28 cellular contexts compared by ENCODE assay signal in genomic region chr11:82653752-82654151, GRCh38.
"Had no signal": no experiment of that assay in that cellular context is flagged by ENCODE, and none has a peak within 500 bp of the region (broad histone marks: within the 10 kb centered on the region; RNA-seq: fewer than 3 reads in every experiment).

No MANE protein-coding gene starts in this region.

- H3K27ac Mint-ChIP-seq: stimulated activated effector memory CD8-positive, alpha-beta T cell treated with anti-CD3 and anti-CD28 coated beads, Interleukin-12 subunit alpha, Interleukin-12 subunit beta, amount 100 ng/mL, for 72 hours; stimulated activated memory B cell treated with anti-CD40 and anti-IgM and Interleukin-4, amounts not matched to agents 10 μg/mL and 1 μg/mL and 100 μg/mL, for 72 hours; stimulated activated naive B cell treated with anti-CD40 and anti-IgM and Interleukin-4, amounts not matched to agents 10 μg/mL and 1 μg/mL and 100 μg/mL, for 72 hours; stimulated activated naive CD8-positive, alpha-beta T cell treated with anti-CD3 and anti-CD28 coated beads, Interleukin-15, amount 100 ng/mL, for 72 hours; stimulated activated naive CD8-positive, alpha-beta T cell treated with anti-CD3 and anti-CD28 coated beads, Interleukin-15, Interleukin-2, amounts not matched to agents 100 ng/mL and 50 ng/mL, for 24 hours; type B pancreatic cell had no signal

- DNase-seq: stimulated activated CD4-positive, alpha-beta T cell treated with anti-CD3 and anti-CD28 coated beads, Interleukin-2, amount 100 ng/mL, for 48 hours; stimulated activated CD4-positive, alpha-beta T cell treated with anti-CD3 and anti-CD28 coated beads, Interleukin-4, amount 100 ng/mL, for 1 hour; stimulated activated CD4-positive, alpha-beta T cell treated with anti-CD3 and anti-CD28 coated beads, Interleukin-4, amount 100 ng/mL, for 24 hours; stimulated activated CD4-positive, alpha-beta T cell treated with anti-CD3 and anti-CD28 coated beads, Interleukin-4, amount 100 ng/mL, for 4 hours; stimulated activated CD8-positive, alpha-beta memory T cell treated with anti-CD3 and anti-CD28 coated beads, Interleukin-4, amount 100 ng/mL, for 48 hours; stimulated activated naive B cell treated with anti-CD40 and anti-IgM and Interleukin-4, amounts not matched to agents 10 μg/mL and 1 μg/mL and 100 μg/mL, for 72 hours; stimulated activated naive CD4-positive, alpha-beta T cell; stimulated activated naive CD4-positive, alpha-beta T cell treated with Interleukin-2 at 50 U/mL for 16 hours; stimulated activated naive CD8-positive, alpha-beta T cell treated with anti-CD3 and anti-CD28 coated beads, Interleukin-15, amount 100 ng/mL, for 72 hours; stimulated activated naive CD8-positive, alpha-beta T cell treated with anti-CD3 and anti-CD28 coated beads, Interleukin-15, Interleukin-2, amounts not matched to agents 100 U/mL and 50 U/mL, for 24 hours; stomach; substantia nigra; testis; thyroid gland; tibial artery; transverse colon; trophoblast cell; upper lobe of right lung; uterus had no signal

- H3K4me1 ChIP-seq: stomach, suprapubic skin, testis, thyroid gland, tibial artery, tibial nerve, transverse colon, upper lobe of left lung, upper lobe of right lung, uterus, vagina had no signal

- H3K4me3 ChIP-seq: stomach, suprapubic skin, testis, thoracic aorta, thyroid gland, tibial artery, tibial nerve, transverse colon, upper lobe of left lung, upper lobe of right lung, uterus, vagina had no signal

- H3K9me3 ChIP-seq: stomach, suprapubic skin, testis, thoracic aorta, thyroid gland, tibial artery, tibial nerve, transverse colon, upper lobe of left lung, upper lobe of right lung, uterus, vagina had no signal

- H3K27ac ChIP-seq: stomach, suprapubic skin, testis, thoracic aorta, thyroid gland, tibial artery, tibial nerve, transverse colon, upper lobe of left lung, upper lobe of right lung, uterus, vagina had no signal

- H3K36me3 Mint-ChIP-seq: stimulated activated effector memory CD8-positive, alpha-beta T cell treated with anti-CD3 and anti-CD28 coated beads, Interleukin-12 subunit alpha, Interleukin-12 subunit beta, amount 100 ng/mL, for 72 hours; stimulated activated memory B cell treated with anti-CD40 and anti-IgM and Interleukin-4, amounts not matched to agents 10 μg/mL and 1 μg/mL and 100 μg/mL, for 72 hours; stimulated activated naive B cell treated with anti-CD40 and anti-IgM and Interleukin-4, amounts not matched to agents 10 μg/mL and 1 μg/mL and 100 μg/mL, for 72 hours; type B pancreatic cell had no signal

- H3K27me3 ChIP-seq: stomach, suprapubic skin, testis, thyroid gland, tibial artery, tibial nerve, transverse colon, upper lobe of left lung, upper lobe of right lung, uterus, vagina had no signal

- H3K36me3 ChIP-seq: stomach, suprapubic skin, thoracic aorta, thyroid gland, tibial artery, tibial nerve, transverse colon, upper lobe of left lung, upper lobe of right lung, uterus, vagina had no signal

- H3K4me1 Mint-ChIP-seq: stimulated activated effector memory CD8-positive, alpha-beta T cell treated with anti-CD3 and anti-CD28 coated beads, Interleukin-12 subunit alpha, Interleukin-12 subunit beta, amount 100 ng/mL, for 72 hours; stimulated activated memory B cell treated with anti-CD40 and anti-IgM and Interleukin-4, amounts not matched to agents 10 μg/mL and 1 μg/mL and 100 μg/mL, for 72 hours; stimulated activated naive B cell treated with anti-CD40 and anti-IgM and Interleukin-4, amounts not matched to agents 10 μg/mL and 1 μg/mL and 100 μg/mL, for 72 hours; stimulated activated naive CD8-positive, alpha-beta T cell treated with anti-CD3 and anti-CD28 coated beads, Interleukin-15, amount 100 ng/mL, for 72 hours had no signal

- H3K4me3 Mint-ChIP-seq: stimulated activated effector memory CD8-positive, alpha-beta T cell treated with anti-CD3 and anti-CD28 coated beads, Interleukin-12 subunit alpha, Interleukin-12 subunit beta, amount 100 ng/mL, for 72 hours; stimulated activated memory B cell treated with anti-CD40 and anti-IgM and Interleukin-4, amounts not matched to agents 10 μg/mL and 1 μg/mL and 100 μg/mL, for 72 hours; stimulated activated naive B cell treated with anti-CD40 and anti-IgM and Interleukin-4, amounts not matched to agents 10 μg/mL and 1 μg/mL and 100 μg/mL, for 72 hours; stimulated activated naive CD8-positive, alpha-beta T cell treated with anti-CD3 and anti-CD28 coated beads, Interleukin-15, amount 100 ng/mL, for 72 hours; stimulated activated naive CD8-positive, alpha-beta T cell treated with anti-CD3 and anti-CD28 coated beads, Interleukin-15, Interleukin-2, amounts not matched to agents 100 ng/mL and 50 ng/mL, for 24 hours; type B pancreatic cell had no signal

- H3K9me3 Mint-ChIP-seq: stimulated activated naive CD8-positive, alpha-beta T cell treated with anti-CD3 and anti-CD28 coated beads, Interleukin-15, amount 100 ng/mL, for 72 hours; stimulated activated naive CD8-positive, alpha-beta T cell treated with anti-CD3 and anti-CD28 coated beads, Interleukin-15, Interleukin-2, amounts not matched to agents 100 ng/mL and 50 ng/mL, for 24 hours; type B pancreatic cell had no signal

- H3K27me3 Mint-ChIP-seq: type B pancreatic cell had no signal
